11 cellular contexts compared by ENCODE assay signal in the genomic region with DNA sequence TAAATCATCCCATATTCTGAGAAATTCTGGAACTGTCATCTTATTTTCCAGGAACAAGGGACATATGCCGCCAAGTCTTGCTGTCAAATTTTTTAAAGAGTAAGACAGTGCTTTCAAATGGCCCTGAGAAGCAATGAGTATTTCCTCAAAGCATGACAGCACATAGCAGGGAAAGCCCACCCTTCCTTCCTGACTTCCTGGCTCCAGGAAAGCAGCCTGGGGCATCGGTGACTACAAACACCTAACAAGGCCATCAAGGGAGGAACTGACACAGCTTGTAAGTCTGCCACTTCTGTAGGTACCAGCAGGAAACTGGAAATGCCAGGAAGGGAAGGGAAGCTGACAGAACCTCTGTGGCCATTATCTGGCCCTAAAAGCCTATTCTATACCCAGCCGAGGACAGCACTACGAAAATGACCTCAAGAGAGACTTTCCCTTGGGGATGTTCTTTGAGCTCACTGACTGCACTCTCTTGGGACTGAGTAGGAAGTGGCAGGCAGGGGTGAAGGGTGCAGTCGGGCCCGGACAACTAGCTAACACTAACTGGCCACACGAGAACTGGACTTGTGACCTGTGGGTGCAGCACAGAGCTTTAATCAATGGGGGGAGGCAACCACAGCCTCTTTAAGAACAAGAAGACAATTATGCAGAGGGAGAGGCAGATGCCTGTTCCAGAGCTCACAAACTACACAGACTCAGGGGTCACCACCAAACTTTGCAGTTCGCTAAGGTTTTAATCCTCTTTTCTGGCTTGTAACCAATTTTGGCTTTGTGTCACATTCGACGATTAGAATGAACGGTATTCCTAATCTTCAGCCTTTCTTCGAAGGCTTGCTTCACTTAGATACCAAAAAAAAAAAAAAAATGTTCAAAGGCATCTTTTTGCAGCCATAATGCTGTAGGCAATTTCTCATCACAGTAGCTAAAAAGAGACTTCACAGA. TPM values are rescaled to one million over a fixed set of nuclear protein-coding genes. Genes with fewer than 3 reads are reported as not detected.
A peak's percentile ranks its signal among the peaks of the same experiment; 100 is the strongest.
DNase-seq lines count a peak whose midpoint lies in the region; ATAC-seq and TF ChIP-seq lines count a peak whose summit lies in the region.
"Had no signal": no experiment of that assay in that cellular context is flagged by ENCODE, and none has a peak within 500 bp of the region (broad histone marks: within the 10 kb centered on the region; RNA-seq: fewer than 3 reads in every experiment).

No MANE protein-coding gene starts in this region.

- H3K4me1 ChIP-seq in HAP-1 (peaks cover 28% of the 10 kb centered on the region), smooth muscle cell (ENCODE audit: low read depth) (peaks cover 16% of the 10 kb centered on the region), testis (peaks cover 5% of the 10 kb centered on the region), mucosa of descending colon (ENCODE audit: low read depth) (no peaks in the 10 kb centered on the region)

- H3K27me3 ChIP-seq in HAP-1 (ENCODE audit: low read depth) (no peaks in the 10 kb centered on the region), smooth muscle cell (ENCODE audit: low read depth) (no peaks in the 10 kb centered on the region), testis (no peaks in the 10 kb centered on the region)

- no peak overlapping the region for H3K4me3 ChIP-seq in HAP-1
- H3K4me3 ChIP-seq in smooth muscle cell, result no peak overlapping the region
- no peak overlapping the region for H3K4me3 ChIP-seq in testis
- no peak overlapping the region for H3K4me3 ChIP-seq in mucosa of descending colon

- in situ Hi-C loops in HAP-1 (cut with MboI; ENCODE audit: low sequenced_read_pairs), result no loop called here

- H3F3A ChIP-seq in smooth muscle cell (ENCODE audit: low read depth), result peaks cover 9% of the 10 kb centered on the region

- H3K79me2 ChIP-seq in smooth muscle cell (ENCODE audit: low read depth), result peaks cover 74% of the 10 kb centered on the region

- peak overlapping the region; percentile 70 for H3K4me2 ChIP-seq in smooth muscle cell

- ATAC-seq in mucosa of descending colon (no peak), HG03097 (IDR thresholded peaks at IDR 0.05; ENCODE audit: low FRiP score, unreplicated experiment) (no peak)

- DNase-seq in HAP-1 (ENCODE audit: low spot score in 2 of 2) (peak; percentile 48 to 65), ecto neural progenitor cell (ENCODE audit: low spot score) (peak; percentile 50), kidney tubule cell (ENCODE audit: low spot score) (peak; percentile 39), smooth muscle cell (lab: John Stamatoyannopoulos, UW; ENCODE audit: unreplicated experiment) (no peak), testis (no peak), mucosa of descending colon (no peak), DMS153 (lab: John Stamatoyannopoulos, UW) (no peak)
- DNase-seq: activated CD4-positive, alpha-beta T cell treated with anti-CD3 and anti-CD28 coated beads for 48 hours; CD4-positive, CD25-positive, alpha-beta regulatory T cell; NCI-H187 had no signal

- H3K9ac ChIP-seq in smooth muscle cell (ENCODE audit: low read depth), result no peak overlapping the region

- 0 out of 2 replicates have a peak, but pooled peaks cover 5% of the 10 kb centered on the region for H3K36me3 ChIP-seq in HAP-1 (replicated peaks)
- no peaks in the 10 kb centered on the region for H3K36me3 ChIP-seq in smooth muscle cell (ENCODE audit: low read depth)
- no peaks in the 10 kb centered on the region for H3K36me3 ChIP-seq in testis (ENCODE audit: low read depth, missing control alignments)
- no peaks in the 10 kb centered on the region for H3K36me3 ChIP-seq in mucosa of descending colon (ENCODE audit: low read depth)

- WGBS in smooth muscle cell (ENCODE audit: low lambda C conversion rate), result 54% methylated on average over 12 of the region's 12 CpGs
- WGBS in testis, 2 donors, result 66 to 80% methylated on average over 12 of the region's 12 CpGs

- H3K27ac ChIP-seq in smooth muscle cell (ENCODE audit: low read depth) (peak overlapping the region; percentile 77), testis (no peak overlapping the region)

- TF ChIP-seq POLR2A in testis (IDR thresholded peaks at IDR 0.05), result no peak

- H2AFZ ChIP-seq in smooth muscle cell (ENCODE audit: low read depth), result no peak overlapping the region

- H3K9me3 ChIP-seq in HAP-1 (no peaks in the 10 kb centered on the region), smooth muscle cell (replicated peaks; ENCODE audit: low read depth) (no peaks in the 10 kb centered on the region), testis (no peaks in the 10 kb centered on the region), mucosa of descending colon (no peaks in the 10 kb centered on the region)

- TF ChIP-seq CTCF in smooth muscle cell (IDR thresholded peaks at IDR 0.05; ENCODE audit: borderline replicate concordance, insufficient read depth, poor library complexity, severe bottlenecking) (no peak), testis (IDR thresholded peaks at IDR 0.05) (no peak), mucosa of descending colon (IDR thresholded peaks at IDR 0.05) (no peak)

- intact Hi-C loops in testis (cut with DNase I; ENCODE audit: low total_unique reads), result no loop called here
- intact Hi-C loops in mucosa of descending colon (cut with DNase I, micrococcal nuclease), result no loop called here

- H4K20me1 ChIP-seq in smooth muscle cell (ENCODE audit: low read depth), result peaks cover 62% of the 10 kb centered on the region

RNA-seq across cellular contexts. Expression of gene GRB10, which starts 52.0 kb away (rescaled TPM):
- total RNA-seq in smooth muscle cell (16.2 and 20.1 TPM in 2 replicates), testis (10 to 100 TPM; 57.7 to 81.9 TPM), mucosa of descending colon (10 to 100 TPM in 2 of 3 donors, 1 to 10 TPM in 1; 9.4 to 56.8 (median 13.0) TPM)
- polyA plus RNA-seq in smooth muscle cell (17.7 and 18.0 TPM in 2 replicates), testis (ENCODE audit: insufficient read depth, low read depth, low replicate concordance) (54.0 TPM)

Comparison
In these comparisons a context has a peak if more than half of its experiments do, and no peak if none do; other contexts are left out.
1. DNase-seq: peak in HAP-1 (2 of 2), ecto neural progenitor cell (single experiment) and kidney tubule cell (single experiment); none in smooth muscle cell (single experiment), testis (single experiment), mucosa of descending colon (0 of 3) and DMS153 (single experiment).